Comparison of ENCODE assay signal across 11 cellular contexts in genomic region chr20:48733296-48733790, GRCh38.
A peak's percentile ranks its signal among the peaks of the same experiment; 100 is the strongest.
DNase-seq lines count a peak whose midpoint lies in the region; ATAC-seq and TF ChIP-seq lines count a peak whose summit lies in the region.
"Had no signal": no experiment of that assay in that cellular context is flagged by ENCODE, and none has a peak within 500 bp of the region (broad histone marks: within the 10 kb centered on the region; RNA-seq: fewer than 3 reads in every experiment).

No MANE protein-coding gene starts in this region.

- intact Hi-C loops in CD4-positive, alpha-beta memory T cell (cut with micrococcal nuclease), result no loop called here
- intact Hi-C loops in sciatic nerve (cut with DNase I), result no loop called here

- peaks cover 41% of the 10 kb centered on the region for H3K4me1 ChIP-seq in CD4-positive, alpha-beta memory T cell (ENCODE audit: insufficient read depth, low read length)

- H3K4me3 Mint-ChIP-seq in CD4-positive, alpha-beta memory T cell, result no peak overlapping the region

- peaks cover 41 to 78% (median 60%) of the 10 kb centered on the region in 4 donors for H3K4me1 Mint-ChIP-seq in CD4-positive, alpha-beta memory T cell

- peaks cover 74% of the 10 kb centered on the region for H3K36me3 ChIP-seq in CD4-positive, alpha-beta memory T cell (ENCODE audit: insufficient read depth, low read length)

- no peak for ATAC-seq in sciatic nerve
- ATAC-seq in HG02970 (IDR thresholded peaks at IDR 0.05; ENCODE audit: low FRiP score, unreplicated experiment), result no peak

- POLR2A ChIA-PET in CD4-positive, alpha-beta memory T cell (lab: Charles Lee; ENCODE audit: partially characterized antibody), result interaction anchor here (0.6 to 1.3 kb wide), 2 partner anchors 11 to 85 kb away, joined by 3 read pairs; no protein-coding TSS in a partner anchor

- no peaks in the 10 kb centered on the region for H3K27me3 ChIP-seq in CD4-positive, alpha-beta memory T cell (ENCODE audit: insufficient read depth, low read length)

- CTCF ChIA-PET in CD4-positive, alpha-beta memory T cell (lab: Charles Lee; ENCODE audit: partially characterized antibody), result no interaction called here

- no peak overlapping the region for H3K27ac ChIP-seq in CD4-positive, alpha-beta memory T cell (ENCODE audit: low read depth, low read length)
- H3K27ac ChIP-seq: KMS-11 had no signal

- H3K27me3 Mint-ChIP-seq in CD4-positive, alpha-beta memory T cell, result no peaks in the 10 kb centered on the region

- H3K27ac Mint-ChIP-seq in CD4-positive, alpha-beta memory T cell, result peak overlapping the region; percentile 32 to 70 (median 60)

- no peak for TF ChIP-seq CTCF in fibroblast of the aortic adventitia (IDR thresholded peaks at IDR 0.05; ENCODE audit: insufficient read depth, low read length)

- no peak for DNase-seq in CD4-positive, alpha-beta memory T cell
- peak; percentile 15 for DNase-seq in HT1080 (ENCODE audit: low read depth)
- peak; percentile 26 for DNase-seq in SW480 (ENCODE audit: low spot score)
- DNase-seq in fibroblast of the aortic adventitia (ENCODE audit: low read depth), result peak; percentile 8
- DNase-seq in sciatic nerve (ENCODE audit: low spot score), result no peak
- no peak for DNase-seq in NCI-H2107 (lab: John Stamatoyannopoulos, UW)
- DNase-seq in GM03348 (ENCODE audit: low spot score), result no peak
- DNase-seq: activated gamma-delta T cell, DMS153 had no signal

- peaks cover 52 to 80% of the 10 kb centered on the region in 2 donors for H3K36me3 Mint-ChIP-seq in CD4-positive, alpha-beta memory T cell

- no peak overlapping the region for H3K4me3 ChIP-seq in CD4-positive, alpha-beta memory T cell (ENCODE audit: low read length in 2 of 2)
- no peak overlapping the region for H3K4me3 ChIP-seq in fibroblast of the aortic adventitia (ENCODE audit: low read depth, low read length)

- H3K9me3 ChIP-seq in CD4-positive, alpha-beta memory T cell (ENCODE audit: control insufficient read depth in 1 of 2, low read length in 2 of 2), result no peaks in the 10 kb centered on the region

- H3K9me3 Mint-ChIP-seq in CD4-positive, alpha-beta memory T cell, result no peaks in the 10 kb centered on the region

Comparison
In these comparisons a context has a peak if more than half of its experiments do, and no peak if none do; other contexts are left out.
1. DNase-seq: peak in HT1080 (single experiment), SW480 (single experiment) and fibroblast of the aortic adventitia (single experiment); none in CD4-positive, alpha-beta memory T cell (0 of 5), sciatic nerve (single experiment), NCI-H2107 (single experiment) and GM03348 (single experiment).